ENCODE assay signal across 33 cellular contexts in genomic region chr19:19285723-19286122, GRCh38. TPM values are rescaled to one million over a fixed set of nuclear protein-coding genes. Genes with fewer than 3 reads are reported as not detected.
"Had no signal": no experiment of that assay in that cellular context is flagged by ENCODE, and none has a peak within 500 bp of the region (broad histone marks: within the 10 kb centered on the region; RNA-seq: fewer than 3 reads in every experiment).

No MANE protein-coding gene starts in this region.

- DNase-seq: activated CD4-positive, alpha-beta T cell treated with anti-CD3 and anti-CD28 coated beads for 1 hour; activated CD4-positive, alpha-beta T cell treated with anti-CD3 and anti-CD28 coated beads for 4 hours; activated CD4-positive, alpha-beta T cell treated with anti-CD3 and anti-CD28 coated beads, Interleukin-2, amount 10 ng/mL, durations not matched to agents 7 days and 5 days; activated CD4-positive, alpha-beta T cell treated with anti-CD3 and anti-CD28 coated beads, Interleukin-2, amount 50 U/mL, for 48 hours; activated CD8-positive, alpha-beta memory T cell treated with anti-CD3 and anti-CD28 coated beads for 24 hours; activated CD8-positive, alpha-beta T cell treated with anti-CD3 and anti-CD28 coated beads for 36 hours; activated effector memory CD4-positive, alpha-beta T cell treated with Interleukin-2 at 50 U/mL for 16 hours; activated gamma-delta T cell treated with Interleukin-2 at 50 U/mL for 16 hours; activated naive CD4-positive, alpha-beta T cell treated with anti-CD3 and anti-CD28 coated beads, Interleukin-2, amount 50 U/mL, for 16 hours; activated naive CD4-positive, alpha-beta T cell treated with Interleukin-2 at 50 U/mL for 16 hours; activated T-cell treated with anti-CD3 and anti-CD28 coated beads, Interleukin-2, amount 50 U/mL, for 4 hours; amniotic stem cell; anterior cingulate cortex; brain microvascular endothelial cell; dorsolateral prefrontal cortex; effector memory CD4-positive, alpha-beta T cell; esophagus squamous epithelium; foreskin fibroblast; glutamatergic neuron; heart left ventricle; SW 1271; T-cell; T1000 had no signal

- H3K9me3 ChIP-seq: esophagus squamous epithelium, heart left ventricle had no signal

- H3K4me3 Mint-ChIP-seq: activated CD4-positive, alpha-beta T cell treated with anti-CD3 and anti-CD28 coated beads, Interleukin-2, amount 10 ng/mL, durations not matched to agents 7 days and 5 days; activated CD8-positive, alpha-beta T cell treated with anti-CD3 and anti-CD28 coated beads for 36 hours; activated naive CD8-positive, alpha-beta T cell; activated T-cell treated with anti-CD3 and anti-CD28 coated beads, Interleukin-2, amount 50 U/mL, for 4 hours; activated T-helper 17 cell treated with anti-CD3 and anti-CD28 coated beads, Interleukin-2, amount 50 U/mL, for 72 hours; central memory CD8-positive, alpha-beta T cell; dendritic cell treated with granulocyte-macrophage colony-stimulating factor and Interleukin-4, amounts not matched to agents 40 ng/mL and 50 ng/mL, for 4 days; T-cell; T-helper 1 cell treated with Interleukin-12 subunit alpha and Interleukin-12 subunit beta and Interleukin-4 antibody, amounts not matched to agents 30 μg/mL and 1 μg/mL, for 36 hours; T-helper 2 cell treated with Interferon-gamma antibody and Interleukin-4, amounts not matched to agents 5 μg/mL and 100 μg/mL, for 36 hours; WTC11 had no signal

- H3K27me3 ChIP-seq: brain microvascular endothelial cell, dorsolateral prefrontal cortex, esophagus squamous epithelium, heart left ventricle had no signal

- ATAC-seq: activated CD8-positive, alpha-beta T cell treated with anti-CD3 and anti-CD28 coated beads for 36 hours; activated T-cell treated with anti-CD3 and anti-CD28 coated beads, Interleukin-2, amount 50 U/mL, for 4 hours; activated T-helper 17 cell treated with anti-CD3 and anti-CD28 coated beads, Interleukin-2, amount 50 U/mL, for 72 hours; heart left ventricle; T-cell; WTC11 had no signal

- H3K9me3 Mint-ChIP-seq: activated CD8-positive, alpha-beta T cell treated with anti-CD3 and anti-CD28 coated beads for 36 hours; activated T-cell treated with anti-CD3 and anti-CD28 coated beads, Interleukin-2, amount 50 U/mL, for 4 hours; activated T-helper 17 cell treated with anti-CD3 and anti-CD28 coated beads, Interleukin-2, amount 50 U/mL, for 72 hours; central memory CD8-positive, alpha-beta T cell; dendritic cell treated with granulocyte-macrophage colony-stimulating factor and Interleukin-4, amounts not matched to agents 40 ng/mL and 50 ng/mL, for 4 days; T-cell; T-helper 2 cell treated with Interferon-gamma antibody and Interleukin-4, amounts not matched to agents 5 μg/mL and 100 μg/mL, for 36 hours; WTC11 had no signal

- H3K4me1 ChIP-seq: esophagus squamous epithelium, heart left ventricle had no signal

- H3K4me1 Mint-ChIP-seq: activated CD4-positive, alpha-beta T cell treated with anti-CD3 and anti-CD28 coated beads, Interleukin-2, amount 10 ng/mL, durations not matched to agents 7 days and 5 days; activated T-helper 17 cell treated with anti-CD3 and anti-CD28 coated beads, Interleukin-2, amount 50 U/mL, for 72 hours; central memory CD8-positive, alpha-beta T cell; T-cell; WTC11 had no signal

- H3K27ac ChIP-seq: brain microvascular endothelial cell, coronary artery, dorsolateral prefrontal cortex, esophagus squamous epithelium, heart left ventricle had no signal

- H3K27ac Mint-ChIP-seq: activated CD4-positive, alpha-beta T cell treated with anti-CD3 and anti-CD28 coated beads, Interleukin-2, amount 10 ng/mL, durations not matched to agents 7 days and 5 days; activated CD8-positive, alpha-beta T cell treated with anti-CD3 and anti-CD28 coated beads for 36 hours; activated naive CD8-positive, alpha-beta T cell; activated T-helper 17 cell treated with anti-CD3 and anti-CD28 coated beads, Interleukin-2, amount 50 U/mL, for 72 hours; dendritic cell treated with granulocyte-macrophage colony-stimulating factor and Interleukin-4, amounts not matched to agents 40 ng/mL and 50 ng/mL, for 4 days; T-cell; T-helper 1 cell treated with Interleukin-12 subunit alpha and Interleukin-12 subunit beta and Interleukin-4 antibody, amounts not matched to agents 30 μg/mL and 1 μg/mL, for 36 hours; T-helper 2 cell treated with Interferon-gamma antibody and Interleukin-4, amounts not matched to agents 5 μg/mL and 100 μg/mL, for 36 hours had no signal

- H3K27me3 Mint-ChIP-seq: activated CD4-positive, alpha-beta T cell treated with anti-CD3 and anti-CD28 coated beads, Interleukin-2, amount 10 ng/mL, durations not matched to agents 7 days and 5 days; activated CD8-positive, alpha-beta T cell treated with anti-CD3 and anti-CD28 coated beads for 36 hours; activated naive CD8-positive, alpha-beta T cell; activated T-helper 17 cell treated with anti-CD3 and anti-CD28 coated beads, Interleukin-2, amount 50 U/mL, for 72 hours; central memory CD8-positive, alpha-beta T cell; dendritic cell treated with granulocyte-macrophage colony-stimulating factor and Interleukin-4, amounts not matched to agents 40 ng/mL and 50 ng/mL, for 4 days; T-cell had no signal

- H3K4me3 ChIP-seq: coronary artery, dorsolateral prefrontal cortex, esophagus squamous epithelium, heart left ventricle had no signal

RNA-seq across cellular contexts. Expression of gene TM6SF2, which starts 12.6 kb away (rescaled TPM):
- total RNA-seq: activated CD4-positive, alpha-beta T cell treated with anti-CD3 and anti-CD28 coated beads, Interleukin-2, amount 10 ng/mL, durations not matched to agents 7 days and 5 days; activated CD8-positive, alpha-beta T cell treated with anti-CD3 and anti-CD28 coated beads for 36 hours; activated T-cell treated with anti-CD3 and anti-CD28 coated beads, Interleukin-2, amount 50 U/mL, for 4 hours; activated T-helper 17 cell treated with anti-CD3 and anti-CD28 coated beads, Interleukin-2, amount 50 U/mL, for 72 hours; bronchial epithelial cell; cerebellum; T-cell had no signal
